In genomic region chr20:35254448-35254999, GRCh38 we compare ENCODE assay signal across 1 cellular context.
TF ChIP-seq lines count a peak whose summit lies in the region.

No MANE protein-coding gene starts in this region.

TF ChIP-seq in K562, 482 proteins besides CTCF, POLR2A, EP300 and RAD21:
- peak; percentile 83 for TF ChIP-seq RFX1 (IDR thresholded peaks at IDR 0.05)
- TF ChIP-seq TRIM24 (IDR thresholded peaks at IDR 0.05), result no peak
